In genomic region chr1:201013031-201013485, GRCh38 we compare ENCODE assay signal across 1 cellular context.
TF ChIP-seq lines count a peak whose summit lies in the region.

No MANE protein-coding gene starts in this region.

TF ChIP-seq in GM23338, 12 proteins besides CTCF, POLR2A, EP300 and RAD21 (continued from another document):
- TF ChIP-seq ZNF462 (CRISPR knock-in tag; IDR thresholded peaks at IDR 0.05) (no peak), ETS1 (IDR thresholded peaks at IDR 0.05) (no peak), STAT1 (IDR thresholded peaks at IDR 0.05; ENCODE audit: unreplicated experiment) (no peak), CREB1 (CRISPR knock-in tag; IDR thresholded peaks at IDR 0.05; ENCODE audit: low read depth) (no peak), REST (IDR thresholded peaks at IDR 0.05; ENCODE audit: unreplicated experiment) (no peak), NANOG (IDR thresholded peaks at IDR 0.05; ENCODE audit: borderline replicate concordance) (no peak)
TF ChIP-seq in GM23338: peak in this region for 0.
